In genomic region chr18:24427484-24427883, GRCh38 we compare ENCODE assay signal across 9 cellular contexts. TPM values are rescaled to one million over a fixed set of nuclear protein-coding genes. Genes with fewer than 3 reads are reported as not detected.
DNase-seq lines count a peak whose midpoint lies in the region; ATAC-seq and TF ChIP-seq lines count a peak whose summit lies in the region.
"Had no signal": no experiment of that assay in that cellular context is flagged by ENCODE, and none has a peak within 500 bp of the region (broad histone marks: within the 10 kb centered on the region; RNA-seq: fewer than 3 reads in every experiment).

No MANE protein-coding gene starts in this region.

- H3K27me3 Mint-ChIP-seq in activated CD4-positive, alpha-beta T cell treated with anti-CD3 and anti-CD28 coated beads, Interleukin-2, amount 10 ng/mL, durations not matched to agents 24 days and 14 days = peaks cover 19% of the 10 kb centered on the region

- no peak overlapping the region for H3K27ac Mint-ChIP-seq in activated CD4-positive, alpha-beta T cell treated with anti-CD3 and anti-CD28 coated beads, Interleukin-2, amount 10 ng/mL, durations not matched to agents 24 days and 14 days

- ATAC-seq in GM18502 (IDR thresholded peaks at IDR 0.05; ENCODE audit: poor library complexity, unreplicated experiment) = no peak

- DNase-seq in activated CD4-positive, alpha-beta T cell treated with anti-CD3 and anti-CD28 coated beads, Interleukin-2, amount 10 ng/mL, durations not matched to agents 24 days and 14 days = no peak
- no peak for DNase-seq in activated CD4-positive, alpha-beta T cell treated with anti-CD3 and anti-CD28 coated beads for 1 hour
- DNase-seq in SK-N-MC (ENCODE audit: low read depth, low spot score) = no peak
- peak; percentile 11 for DNase-seq in fibroblast of the aortic adventitia (ENCODE audit: low read depth)
- DNase-seq in skeletal muscle cell (ENCODE audit: low read depth) = peak; percentile 4
- no peak for DNase-seq in stimulated activated naive CD4-positive, alpha-beta T cell (lab: John Stamatoyannopoulos, UW)
- DNase-seq in KG1 (lab: John Stamatoyannopoulos, UW) = no peak

- H3K36me3 ChIP-seq in SK-N-MC (ENCODE audit: insufficient read depth, low read length) = peaks cover 13% of the 10 kb centered on the region; the same call in 1 of the 2 replicates

- no peak for TF ChIP-seq CTCF in fibroblast of the aortic adventitia (IDR thresholded peaks at IDR 0.05; ENCODE audit: insufficient read depth, low read length)

- H3K9me3 ChIP-seq in SK-N-MC (ENCODE audit: low read depth, low read length) = no peaks in the 10 kb centered on the region
- H3K9me3 ChIP-seq: body of pancreas had no signal

- H3K27ac ChIP-seq in SK-N-MC = no peak overlapping the region

- peaks cover 30% of the 10 kb centered on the region for H3K9me3 Mint-ChIP-seq in activated CD4-positive, alpha-beta T cell treated with anti-CD3 and anti-CD28 coated beads, Interleukin-2, amount 10 ng/mL, durations not matched to agents 24 days and 14 days

- H3K4me3 ChIP-seq in SK-N-MC (peak overlapping the region; percentile 96), fibroblast of the aortic adventitia (ENCODE audit: low read depth, low read length) (peak overlapping the region; percentile 77), skeletal muscle cell (ENCODE audit: low read depth, low read length) (peak overlapping the region; percentile 73)

- peak overlapping the region; percentile 87 for H3K4me3 Mint-ChIP-seq in activated CD4-positive, alpha-beta T cell treated with anti-CD3 and anti-CD28 coated beads, Interleukin-2, amount 10 ng/mL, durations not matched to agents 24 days and 14 days

- H3K4me1 Mint-ChIP-seq in activated CD4-positive, alpha-beta T cell treated with anti-CD3 and anti-CD28 coated beads, Interleukin-2, amount 10 ng/mL, durations not matched to agents 24 days and 14 days = peaks cover 19% of the 10 kb centered on the region

- intact Hi-C loops in activated CD4-positive, alpha-beta T cell treated with anti-CD3 and anti-CD28 coated beads, Interleukin-2, amount 10 ng/mL, durations not matched to agents 24 days and 14 days (cut with micrococcal nuclease) = no loop called here

- peaks cover 27% of the 10 kb centered on the region for H3K36me3 Mint-ChIP-seq in activated CD4-positive, alpha-beta T cell treated with anti-CD3 and anti-CD28 coated beads, Interleukin-2, amount 10 ng/mL, durations not matched to agents 24 days and 14 days (ENCODE audit: low read depth)

- peak overlapping the region; percentile 96 for H3K9ac ChIP-seq in SK-N-MC (ENCODE audit: insufficient read length)

RNA-seq across cellular contexts. Expression of gene IMPACT, which starts 1.0 kb away (rescaled TPM):
- total RNA-seq in activated CD4-positive, alpha-beta T cell treated with anti-CD3 and anti-CD28 coated beads, Interleukin-2, amount 10 ng/mL, durations not matched to agents 24 days and 14 days = 13.2 and 13.6 TPM in 2 replicates
- total RNA-seq in fibroblast of the aortic adventitia (ENCODE audit: low replicate concordance) = 48.3 and 52.2 TPM in 2 replicates

RNA-seq across cellular contexts. Expression of gene OSBPL1A, which starts 29.9 kb away (rescaled TPM):
- 3.1 and 3.5 TPM in 2 replicates for total RNA-seq in activated CD4-positive, alpha-beta T cell treated with anti-CD3 and anti-CD28 coated beads, Interleukin-2, amount 10 ng/mL, durations not matched to agents 24 days and 14 days
- total RNA-seq in fibroblast of the aortic adventitia (ENCODE audit: low replicate concordance) = 80.4 and 93.9 TPM in 2 replicates

RNA-seq across cellular contexts. Expression of gene HRH4, which starts 33.0 kb away (rescaled TPM):
- total RNA-seq in activated CD4-positive, alpha-beta T cell treated with anti-CD3 and anti-CD28 coated beads, Interleukin-2, amount 10 ng/mL, durations not matched to agents 24 days and 14 days = 0.79 and 1.6 TPM in 2 replicates
- total RNA-seq in fibroblast of the aortic adventitia (ENCODE audit: low replicate concordance) = under 0.01 TPM in 1 of 2 replicates, not detected in the other
- total RNA-seq: body of pancreas had no signal

Comparison
In these comparisons a context has a peak if more than half of its experiments do, and no peak if none do; other contexts are left out.
1. DNase-seq: peak in fibroblast of the aortic adventitia (single experiment) and skeletal muscle cell (single experiment); none in activated CD4-positive, alpha-beta T cell treated with anti-CD3 and anti-CD28 coated beads, Interleukin-2, amount 10 ng/mL, durations not matched to agents 24 days and 14 days (single experiment), activated CD4-positive, alpha-beta T cell treated with anti-CD3 and anti-CD28 coated beads for 1 hour (single experiment), SK-N-MC (single experiment), stimulated activated naive CD4-positive, alpha-beta T cell (0 of 6) and KG1 (single experiment).
2. RNA of gene OSBPL1A, which starts 29.9 kb away (total RNA-seq): 80.4 to 93.9 TPM in fibroblast of the aortic adventitia; 3.1 to 3.5 TPM in activated CD4-positive, alpha-beta T cell treated with anti-CD3 and anti-CD28 coated beads, Interleukin-2, amount 10 ng/mL, durations not matched to agents 24 days and 14 days; every median in the first group is over 10 times any median in the second.
3. Peak in every context shown above with its lines, with median percentiles within 50 percentile points of each other: H3K4me3 ChIP-seq.